In genomic region chr7:152813886-152814285, GRCh38 we compare ENCODE assay signal across 8 cellular contexts. TPM values are rescaled to one million over a fixed set of nuclear protein-coding genes. Genes with fewer than 3 reads are reported as not detected.
DNase-seq lines count a peak whose midpoint lies in the region; ATAC-seq, FAIRE-seq and TF ChIP-seq lines count a peak whose summit lies in the region.
"Not testable (repeated sequence)": the region's sequence is repeated elsewhere in the genome, so short reads cannot be mapped to it uniquely, and the experiment has no call there.

No MANE protein-coding gene starts in this region.

- SMC1A ChIA-PET in GM12878 (lab: Charles Lee; ENCODE audit: uncharacterized antibody, unreplicated experiment) = not testable (repeated sequence)

- H2AK5ac ChIP-seq in H1 (ENCODE audit: low read depth, low read length) = not testable (repeated sequence)

- not testable (repeated sequence) for H3K9ac ChIP-seq in PC-3 (ENCODE audit: low read length); GM12878 (ENCODE audit: control insufficient read depth, insufficient read depth, low read length); H1 (replicated peaks in 1 of 4; ENCODE audit: extremely low read depth in 1 of 4, low read depth in 3 of 4, low read length in 3 of 4)

- 73% methylated on average over 5 of the region's 10 CpGs for WGBS in A549 (ENCODE audit: missing lambda C conversion rate)
- WGBS in GM12878 (ENCODE audit: insufficient coverage, insufficient replicate concordance, low lambda C conversion rate, missing lambda C conversion rate) = 94% methylated on average over 5 of the region's 10 CpGs
- WGBS in H1 (ENCODE audit: extremely low coverage in 1 of 2, insufficient coverage in 1 of 2, insufficient read length in 1 of 2, insufficient replicate concordance in 2 of 2, low coverage in 1 of 2, low lambda C conversion rate in 2 of 2, missing lambda C conversion rate in 1 of 2), 2 experiments = 79% methylated on average over 3 of the region's 10 CpGs; no CpG with 5 or more reads in 1 of the 2 experiments
- WGBS in heart left ventricle, 4 donors = 86 to 93% (median 90%) methylated on average over 3 to 5 of the region's 10 CpGs
- WGBS in right cardiac atrium = 71% methylated on average over 3 of the region's 10 CpGs
- 90 to 91% methylated on average over 3 to 4 of the region's 10 CpGs for WGBS in pancreas, 2 donors

- intact Hi-C loops in PC-3 (cut with micrococcal nuclease); GM12878 (cut with micrococcal nuclease; ENCODE audit: unreplicated experiment); heart left ventricle (cut with DNase I); right cardiac atrium (cut with DNase I); left lung (cut with DNase I); pancreas (cut with DNase I): not testable (repeated sequence)

- peak; percentile 76 to 77; a peak in 4 of 6 replicates for ATAC-seq in A549
- peak; percentile 42; the same call in 1 of the 2 replicates for ATAC-seq in PC-3
- peak; percentile 28; the same call in 1 of the 3 replicates for ATAC-seq in GM12878
- ATAC-seq in heart left ventricle = peak; percentile 61 to 87 (median 78)
- ATAC-seq in right cardiac atrium = peak; percentile 74 to 84
- peak; percentile 94 for ATAC-seq in left lung
- peak; percentile 86 to 97 (median 93) for ATAC-seq in pancreas

- BruUV-seq in PC-3 (replicated peaks; lab: Mats Ljungman, UMichigan); GM12878 (replicated peaks; lab: Mats Ljungman, UMichigan): not testable (repeated sequence)

- H3K79me1 ChIP-seq in H1 (ENCODE audit: low read depth, low read length) = not testable (repeated sequence)

- not testable (repeated sequence) for TF ChIP-seq RAD21 in A549 (conservative IDR thresholded peaks at IDR 0.05 in 1 of 2, IDR thresholded peaks at IDR 0.05 in 1 of 2); GM12878 (IDR thresholded peaks at IDR 0.05; ENCODE audit: insufficient read depth, low read depth, low read length); H1 (IDR thresholded peaks at IDR 0.05 in 1 of 2, conservative IDR thresholded peaks at IDR 0.05 in 1 of 2; ENCODE audit: low read depth in 2 of 2, low read length in 2 of 2)

- TF ChIP-seq POLR2A in A549 (IDR thresholded peaks at IDR 0.05; ENCODE audit: low read length); GM12878 (IDR thresholded peaks at IDR 0.05; ENCODE audit: low read depth, low read length); H1 (IDR thresholded peaks at IDR 0.05; ENCODE audit: control extremely low read depth in 1 of 2, low read depth in 2 of 2, low read length in 2 of 2); heart left ventricle (IDR thresholded peaks at IDR 0.05): not testable (repeated sequence)

- H3F3A ChIP-seq in PC-3 (ENCODE audit: low read length, unreplicated experiment) = not testable (repeated sequence)

- DNase-seq in A549 (ENCODE audit: low read depth in 1 of 2, low spot score in 1 of 2); PC-3; GM12878 (ENCODE audit: low read depth, low spot score); H1 (ENCODE audit: low read depth in 1 of 2, low spot score in 2 of 2); heart left ventricle; right cardiac atrium; left lung; pancreas: not testable (repeated sequence)

- CTCF ChIA-PET in A549 (lab: Yijun Ruan, JAX); PC-3 (lab: Charles Lee); GM12878 (lab: Yijun Ruan, JAX); H1 (lab: Charles Lee; ENCODE audit: partially characterized antibody): not testable (repeated sequence)

- H4K91ac ChIP-seq in H1 (replicated peaks; ENCODE audit: insufficient read length, low read length) = not testable (repeated sequence)

- not testable (repeated sequence) for H2BK5ac ChIP-seq in H1 (ENCODE audit: low read depth, low read length)

- not testable (repeated sequence) for H2BK20ac ChIP-seq in H1 (ENCODE audit: low read length)

- in situ Hi-C loops in GM12878 (cut with MboI) = not testable (repeated sequence)

- not testable (repeated sequence) for H3K9me3 ChIP-seq in A549; PC-3 (ENCODE audit: low read length); GM12878 (replicated peaks; ENCODE audit: control insufficient read depth, insufficient read depth, low read length); H1 (ENCODE audit: insufficient read depth in 2 of 2, low read depth in 1 of 2, low read length in 1 of 2); heart left ventricle; right cardiac atrium (ENCODE audit: control insufficient read depth, low read length); left lung; pancreas

- POLR2A ChIA-PET in A549 (lab: Yijun Ruan, JAX); PC-3 (lab: Charles Lee; ENCODE audit: unreplicated experiment); GM12878 (lab: Charles Lee); H1 (lab: Charles Lee; ENCODE audit: partially characterized antibody): not testable (repeated sequence)

- H3K4me3 ChIP-seq in A549; PC-3 (ENCODE audit: low read length); GM12878; H1 (ENCODE audit: extremely low read depth in 1 of 4, insufficient read depth in 2 of 4, low read depth in 3 of 4, low read length in 4 of 4); heart left ventricle; right cardiac atrium (ENCODE audit: low read length); left lung; pancreas: not testable (repeated sequence)

- H2BK12ac ChIP-seq in H1 (ENCODE audit: low read depth, low read length) = not testable (repeated sequence)

- not testable (repeated sequence) for H3K36me3 ChIP-seq in PC-3 (ENCODE audit: low read depth, low read length); GM12878 (ENCODE audit: control insufficient read depth in 2 of 2, insufficient read depth in 2 of 2, low read length in 1 of 2); H1 (ENCODE audit: control insufficient read depth in 2 of 4, insufficient read depth in 4 of 4, low read length in 3 of 4); left lung; pancreas
- peaks cover 0 to 16% (median 0%) of the 10 kb centered on the region in 9 donors for H3K36me3 ChIP-seq in heart left ventricle

- not testable (repeated sequence) for H3K23me2 ChIP-seq in H1 (ENCODE audit: low read depth, low read length)

- not testable (repeated sequence) for H3K4ac ChIP-seq in H1 (replicated peaks; ENCODE audit: insufficient read length, low read depth, low read length)

- FAIRE-seq in A549 (lab: Jason Lieb, UNC); GM12878 (lab: Jason Lieb, UNC); pancreas (lab: Jason Lieb, UNC): not testable (repeated sequence)
- FAIRE-seq in H1 (lab: Jason Lieb, UNC) = peak; percentile 50

- not testable (repeated sequence) for TF ChIP-seq CTCF in A549 (IDR thresholded peaks at IDR 0.05); PC-3 (conservative IDR thresholded peaks at IDR 0.05; ENCODE audit: low read depth, low read length); GM12878 (IDR thresholded peaks at IDR 0.05 in 2 of 3, conservative IDR thresholded peaks at IDR 0.05 in 1 of 3; ENCODE audit: control insufficient read depth in 2 of 3, extremely low read depth in 1 of 3, insufficient read depth in 1 of 3, low read depth in 3 of 3, low read length in 3 of 3); H1 (IDR thresholded peaks at IDR 0.05; ENCODE audit: control extremely low read depth in 1 of 3, insufficient read depth in 1 of 3, low read depth in 1 of 3, low read length in 3 of 3); heart left ventricle (IDR thresholded peaks at IDR 0.05); left lung (IDR thresholded peaks at IDR 0.05); pancreas (IDR thresholded peaks at IDR 0.05)

- not testable (repeated sequence) for H2BK120ac ChIP-seq in H1 (replicated peaks; ENCODE audit: low read depth, low read length)

- not testable (repeated sequence) for TF ChIP-seq EP300 in A549 (IDR thresholded peaks at IDR 0.05); GM12878 (IDR thresholded peaks at IDR 0.05; ENCODE audit: borderline replicate concordance in 1 of 2, control insufficient read depth in 1 of 2, low read depth in 2 of 2, low read length in 2 of 2); H1 (IDR thresholded peaks at IDR 0.05; ENCODE audit: borderline replicate concordance in 1 of 2, low read depth in 2 of 2, low read length in 2 of 2)

- not testable (repeated sequence) for H3K4me2 ChIP-seq in A549; PC-3 (ENCODE audit: low read length); GM12878 (ENCODE audit: control insufficient read depth, insufficient read depth); H1 (ENCODE audit: insufficient read depth in 1 of 2, low read depth in 2 of 2, low read length in 2 of 2)

- not testable (repeated sequence) for H4K20me1 ChIP-seq in PC-3 (ENCODE audit: low read length); GM12878 (ENCODE audit: control insufficient read depth, insufficient read depth); H1 (replicated peaks in 1 of 2; ENCODE audit: control insufficient read depth in 1 of 2, insufficient read depth in 2 of 2, low read length in 2 of 2)

- H3K79me2 ChIP-seq in PC-3 (ENCODE audit: low read length); GM12878 (ENCODE audit: control insufficient read depth, insufficient read depth, low read length); H1 (ENCODE audit: control insufficient read depth in 1 of 2, insufficient read depth in 2 of 2, low read length in 2 of 2): not testable (repeated sequence)

- not testable (repeated sequence) for H3K23ac ChIP-seq in H1 (ENCODE audit: insufficient read length)

- H4K5ac ChIP-seq in H1 (ENCODE audit: insufficient read length, low read depth, low read length) = not testable (repeated sequence)

- not testable (repeated sequence) for H3K27ac ChIP-seq in A549; PC-3 (ENCODE audit: low read length); GM12878 (ENCODE audit: control insufficient read depth, insufficient read depth); H1 (ENCODE audit: low read depth, low read length); heart left ventricle; right cardiac atrium (ENCODE audit: low read length); left lung; pancreas

- H3K27me3 ChIP-seq in PC-3 (ENCODE audit: low read length); GM12878 (replicated peaks in 1 of 2; ENCODE audit: control insufficient read depth in 2 of 2, insufficient read depth in 2 of 2, low read length in 1 of 2); H1 (replicated peaks in 1 of 4; ENCODE audit: control insufficient read depth in 3 of 4, extremely low read depth in 1 of 4, insufficient read depth in 3 of 4, low read length in 3 of 4); heart left ventricle; right cardiac atrium (ENCODE audit: control insufficient read depth, insufficient read depth); left lung; pancreas: not testable (repeated sequence)

- not testable (repeated sequence) for H3K9me2 ChIP-seq in PC-3 (replicated peaks; ENCODE audit: low read length)

- not testable (repeated sequence) for H4K8ac ChIP-seq in H1 (ENCODE audit: extremely low read depth, insufficient read depth, low read length)

- H3K14ac ChIP-seq in H1 (ENCODE audit: insufficient read length) = not testable (repeated sequence)

- not testable (repeated sequence) for H2BK15ac ChIP-seq in H1 (ENCODE audit: low read length)

- not testable (repeated sequence) for H2AFZ ChIP-seq in PC-3 (ENCODE audit: low read length); GM12878 (ENCODE audit: control insufficient read depth, low read depth, low read length); H1 (ENCODE audit: low read length)

- RAD21 ChIA-PET in GM12878 (lab: Charles Lee; ENCODE audit: unreplicated experiment) = not testable (repeated sequence)

- H3K56ac ChIP-seq in H1 (replicated peaks; ENCODE audit: insufficient read length, low read depth, low read length) = not testable (repeated sequence)

- not testable (repeated sequence) for H3K4me1 ChIP-seq in A549; PC-3 (ENCODE audit: insufficient read depth, low read length); GM12878 (ENCODE audit: control insufficient read depth, insufficient read depth, low read length); H1 (replicated peaks in 1 of 4; ENCODE audit: control insufficient read depth in 3 of 4, insufficient read depth in 4 of 4, low read length in 3 of 4); heart left ventricle; right cardiac atrium (ENCODE audit: control insufficient read depth, insufficient read depth, low read length); left lung; pancreas

- H3K18ac ChIP-seq in H1 (ENCODE audit: extremely low read depth, low read length) = not testable (repeated sequence)

RNA-seq across cellular contexts. Expression of gene ACTR3B, which starts 54.3 kb away (rescaled TPM):
- polyA plus RNA-seq in A549 (2011; rRNA removed) (12.3 and 13.6 TPM in 2 replicates), A549 (2017; fragmentation: RNase III; extraction: RNeasy Plus Mini Kit Qiagen cat#74134 plus additional on column Dnase treatment) (8.2 to 8.7 TPM (median 8.6 TPM) in 3 replicates), GM12878 (2011; rRNA removed) (12.2 and 13.1 TPM in 2 replicates), GM12878 (2014; fragmentation: Illumina TruSeq; extraction: Trizol) (10.1 and 10.3 TPM in 2 replicates), GM12878 (2014; fragmentation: Nextera tagmentation; extraction: Ambion mirVana) (1 to 10 TPM; 3.0 to 3.6 TPM), GM12878 (2014; rRNA removed) (11.0 and 11.5 TPM in 2 replicates), GM12878 (2016; fragmentation: Nextera tagmentation; extraction: Ambion mirVana) (10 to 100 TPM; 10.4 to 14.1 TPM), H1 (2011; rRNA removed) (34.9 and 41.8 TPM in 2 replicates), heart left ventricle (1 to 10 TPM; 2.3 to 7.2 TPM), right cardiac atrium (3.3 TPM), pancreas (1 to 10 TPM; 5.1 to 7.9 TPM)
- 10.0 and 10.7 TPM in 2 replicates for polyA plus RNA-seq in A549 (2012; cell fraction: cytosol; rRNA removed)
- 9.7 and 12.6 TPM in 2 replicates for polyA plus RNA-seq in A549 (2012; cell fraction: nucleus; rRNA removed)
- 6.9 and 8.6 TPM in 2 replicates for polyA minus RNA-seq in A549 (2011; rRNA and poly(A)+ RNA removed)
- total RNA-seq in PC-3 (2014; rRNA removed) (6.6 and 8.9 TPM in 2 replicates), GM12878 (2014; rRNA removed) (3.9 and 4.0 TPM in 2 replicates), GM12878 (2014; rRNA removed; fragmentation: Illumina TruSeq; extraction: Trizol) (7.3 and 8.4 TPM in 2 replicates), GM12878 (2021) (9.1 and 9.8 TPM in 2 replicates), heart left ventricle (10 to 100 TPM in 2 of 9 donors, 1 to 10 TPM in 7; 2.2 to 12.4 (median 8.9) TPM), right cardiac atrium (1 to 10 TPM; 4.5 to 9.9 (median 5.8) TPM), left lung (10 to 100 TPM in 1 of 2 donors, 1 to 10 TPM in 1; 6.6 to 10.3 TPM), pancreas (1 to 10 TPM; 4.0 to 7.1 (median 6.1) TPM)
- 35.4 and 51.0 TPM in 2 replicates for total RNA-seq in GM12878 (2013; cell fraction: nucleolus; rRNA removed)
- 3.3 TPM for polyA plus RNA-seq in GM12878 (2011; ENCODE audit: low read depth)
- 9.0 and 9.4 TPM in 2 replicates for polyA plus RNA-seq in GM12878 (2011; cell fraction: cytosol; rRNA removed)
- polyA plus RNA-seq in GM12878 (2011; cell fraction: nucleus; rRNA removed) = 12.3 and 13.4 TPM in 2 replicates
- polyA plus RNA-seq in GM12878 (2012) = 5.4 and 5.5 TPM in 2 replicates
- 7.9 and 11.3 TPM in 2 replicates for polyA minus RNA-seq in GM12878 (2011; rRNA and poly(A)+ RNA removed)
- 2.7 and 3.3 TPM in 2 replicates for polyA minus RNA-seq in GM12878 (2011; cell fraction: cytosol; rRNA and poly(A)+ RNA removed)
- 9.7 and 18.2 TPM in 2 replicates for polyA minus RNA-seq in GM12878 (2011; cell fraction: nucleus; rRNA and poly(A)+ RNA removed)
- 38.9 and 42.4 TPM in 2 replicates for total RNA-seq in H1 (2021; fragmentation: NEBNext Ultra II Directional; extraction: Animal tissue kit (Norgen Biotek cat#: 25700))
- polyA plus RNA-seq in H1 (2011; cell fraction: cytosol; rRNA removed) = 40.5 TPM
- 26.7 TPM for polyA plus RNA-seq in H1 (2011; cell fraction: nucleus; rRNA removed)
- 27.4 to 32.4 TPM (median 30.6 TPM) in 4 replicates for polyA plus RNA-seq in H1 (2012, experiment 1 of 2)
- polyA plus RNA-seq in H1 (2012, experiment 2 of 2) = 24.9 TPM
- 19.7 TPM for polyA plus RNA-seq in H1 (2013, experiment 1 of 2)
- polyA plus RNA-seq in H1 (2013, experiment 2 of 2) = 18.9 TPM
- 20.7 and 31.5 TPM in 2 replicates for polyA minus RNA-seq in H1 (2011; rRNA and poly(A)+ RNA removed)
- 17.8 TPM for polyA minus RNA-seq in H1 (2011; cell fraction: cytosol; rRNA and poly(A)+ RNA removed)
- polyA minus RNA-seq in H1 (2011; cell fraction: nucleus; rRNA and poly(A)+ RNA removed) = 50.1 TPM

Comparison
In these comparisons a context has a peak if more than half of its experiments do, and no peak if none do; other contexts are left out.
1. ATAC-seq: peak in every context shown above with its lines; median percentile 94 in left lung; 93 in pancreas; 79 in right cardiac atrium; 78 in heart left ventricle; 76 in A549; 42 in PC-3; 28 in GM12878.